ENCODE assay signal across 1 cellular context in the genomic region with DNA sequence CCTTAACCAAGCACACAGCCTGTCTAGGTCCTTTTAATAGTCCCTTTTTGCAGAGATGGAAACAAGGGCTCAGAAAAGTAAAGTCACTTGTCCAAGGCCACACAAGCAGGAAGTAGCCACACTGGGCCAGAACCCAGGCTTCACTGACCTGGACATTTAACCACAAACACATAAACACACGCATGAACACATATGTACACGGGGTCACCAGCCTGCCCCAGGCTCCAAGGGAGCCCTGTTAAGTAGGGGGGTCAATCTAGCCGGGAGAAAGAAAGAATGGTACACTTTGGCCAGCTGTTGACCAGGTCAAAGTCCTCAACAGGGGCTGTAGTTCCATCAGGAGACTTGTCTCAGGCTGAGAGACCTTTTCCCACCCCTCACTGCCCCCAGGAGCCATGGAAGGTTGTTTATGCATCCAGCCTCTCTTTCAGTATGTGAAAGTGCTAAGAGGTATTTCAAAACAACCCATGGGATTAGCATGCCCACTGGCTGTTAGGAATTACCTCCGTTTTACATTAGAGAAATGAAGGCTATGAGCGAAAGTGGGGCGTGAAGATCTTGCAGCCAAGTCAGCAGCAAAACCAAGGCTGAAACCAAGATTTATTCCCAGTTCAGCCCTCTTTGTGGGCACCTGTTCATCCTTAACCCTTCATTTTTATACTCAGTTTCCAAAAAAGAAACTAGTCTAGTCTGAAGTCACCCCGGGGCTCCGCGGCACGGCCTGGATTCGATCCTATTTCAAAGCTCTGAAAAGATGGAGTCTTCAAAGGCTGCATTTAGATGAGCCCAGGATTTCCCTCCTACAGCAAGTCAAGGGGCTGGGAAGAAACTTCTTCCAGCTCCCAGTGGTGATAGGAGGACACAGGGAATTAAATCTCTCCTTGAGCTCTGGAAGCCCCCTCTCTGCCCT.
TF ChIP-seq lines count a peak whose summit lies in the region.

No MANE protein-coding gene starts in this region.

TF ChIP-seq in K562, 482 proteins besides CTCF, POLR2A, EP300 and RAD21:
- TF ChIP-seq TBP (optimal IDR thresholded peaks at IDR 0.05; ENCODE audit: low read depth, low read length) (no peak), RUNX1 (IDR thresholded peaks at IDR 0.05; ENCODE audit: low read depth) (0 out of 2 replicates have a peak, but pooled peaks have one; percentile 22), RBFOX2 (IDR thresholded peaks at IDR 0.05; ENCODE audit: low read depth, low read length) (0 out of 2 replicates have a peak, but pooled peaks have one; percentile 20), MYC (IDR thresholded peaks at IDR 0.05; ENCODE audit: low read depth, low read length) (0 out of 2 replicates have a peak, but pooled peaks have one; percentile 0), MYC (CRISPR knock-in tag; IDR thresholded peaks at IDR 0.05; ENCODE audit: borderline replicate concordance, low read depth) (no peak), RBM22 (IDR thresholded peaks at IDR 0.05; ENCODE audit: low read depth, low read length, poor library complexity, severe bottlenecking) (no peak)
TF ChIP-seq in K562: peak in this region for 3.
